17 cellular contexts compared by ENCODE assay signal in genomic region chr12:129532082-129532481, GRCh38.
DNase-seq lines count a peak whose midpoint lies in the region; ATAC-seq, FAIRE-seq and TF ChIP-seq lines count a peak whose summit lies in the region.
"Had no signal": no experiment of that assay in that cellular context is flagged by ENCODE, and none has a peak within 500 bp of the region (broad histone marks: within the 10 kb centered on the region; RNA-seq: fewer than 3 reads in every experiment).

No MANE protein-coding gene starts in this region.

- no peak for TF ChIP-seq EP300 in upper lobe of left lung (IDR thresholded peaks at IDR 0.05)

- no peaks in the 10 kb centered on the region for H3K9me3 ChIP-seq in colonic mucosa
- H3K9me3 ChIP-seq in hepatocyte (ENCODE audit: low read depth) = no peaks in the 10 kb centered on the region
- H3K9me3 ChIP-seq in small intestine (ENCODE audit: control insufficient read depth, low read depth) = no peaks in the 10 kb centered on the region
- H3K9me3 ChIP-seq in upper lobe of left lung = no peaks in the 10 kb centered on the region
- H3K9me3 ChIP-seq: Caco-2, HAP-1 had no signal

- H3K27ac ChIP-seq in colonic mucosa (no peak overlapping the region), hepatocyte (peak overlapping the region; percentile 91), small intestine (ENCODE audit: low read depth in 1 of 2, low read length in 1 of 2) (no peak overlapping the region), upper lobe of left lung (no peak overlapping the region)
- H3K27ac ChIP-seq: GM23248 had no signal

- H3K4me2 ChIP-seq in hepatocyte = no peak overlapping the region

- DNase-seq in colonic mucosa = peak; percentile 61
- DNase-seq in hepatocyte (ENCODE audit: low spot score) = no peak
- DNase-seq in small intestine = peak; percentile 20
- no peak for DNase-seq in activated naive CD4-positive, alpha-beta T cell (lab: John Stamatoyannopoulos, UW)
- DNase-seq in upper lobe of left lung = no peak
- DNase-seq in NCI-H446 (lab: John Stamatoyannopoulos, UW) = no peak
- DNase-seq: C1 segment of cervical spinal cord; Caco-2; CD4-positive, CD25-positive, alpha-beta regulatory T cell; CD8-positive, alpha-beta T cell; DMS153; DND-41; GM23248; HFFc6 had no signal

- no peaks in the 10 kb centered on the region for H3K79me2 ChIP-seq in hepatocyte

- no peak for ATAC-seq in upper lobe of left lung (ENCODE audit: low FRiP score in 2 of 2)
- ATAC-seq: CD8-positive, alpha-beta T cell had no signal

- intact Hi-C loops in colonic mucosa (cut with DNase I) = no loop called here

- H4K20me1 ChIP-seq in hepatocyte (ENCODE audit: insufficient read depth, poor library complexity, severe bottlenecking) = no peaks in the 10 kb centered on the region

- no peak for TF ChIP-seq POLR2A in upper lobe of left lung (IDR thresholded peaks at IDR 0.05)

- TF ChIP-seq CTCF in colonic mucosa (IDR thresholded peaks at IDR 0.05) (no peak), hepatocyte (IDR thresholded peaks at IDR 0.05; ENCODE audit: poor library complexity) (no peak), upper lobe of left lung (IDR thresholded peaks at IDR 0.05) (no peak)

- FAIRE-seq in small intestine (lab: Jason Lieb, UNC) = no peak
- FAIRE-seq: G401.6, GM12892 had no signal

- WGBS in hepatocyte (ENCODE audit: low lambda C conversion rate, missing lambda C conversion rate) = 76% methylated on average over 7 of the region's 7 CpGs
- 44 to 72% (median 65%) methylated on average over 7 of the region's 7 CpGs for WGBS in small intestine, 3 donors
- WGBS in upper lobe of left lung, 2 donors = 74 to 78% methylated on average over 7 of the region's 7 CpGs

- H3K4me3 ChIP-seq in colonic mucosa = no peak overlapping the region
- H3K4me3 ChIP-seq in hepatocyte = no peak overlapping the region
- no peak overlapping the region for H3K4me3 ChIP-seq in small intestine (ENCODE audit: low read depth in 1 of 2, low read length in 2 of 2)
- H3K4me3 ChIP-seq in upper lobe of left lung = no peak overlapping the region
- H3K4me3 ChIP-seq: GM23248, HAP-1 had no signal

- no peak overlapping the region for H2AFZ ChIP-seq in hepatocyte
- H2AFZ ChIP-seq: GM23248 had no signal

- H3K4me1 ChIP-seq in colonic mucosa = no peaks in the 10 kb centered on the region
- peaks cover 9% of the 10 kb centered on the region for H3K4me1 ChIP-seq in hepatocyte (ENCODE audit: insufficient read depth)
- H3K4me1 ChIP-seq in small intestine (ENCODE audit: control insufficient read depth in 2 of 2, insufficient read depth in 1 of 2, low read depth in 1 of 2, low read length in 1 of 2) = no peaks in the 10 kb centered on the region
- no peaks in the 10 kb centered on the region for H3K4me1 ChIP-seq in upper lobe of left lung
- H3K4me1 ChIP-seq: HAP-1 had no signal

- no peaks in the 10 kb centered on the region for H3K9me2 ChIP-seq in hepatocyte (replicated peaks; ENCODE audit: insufficient read depth)

- H3K9ac ChIP-seq in colonic mucosa (ENCODE audit: low read depth in 2 of 2, low read length in 2 of 2) = no peak overlapping the region
- H3K9ac ChIP-seq: GM23248 had no signal

- H3K36me3 ChIP-seq in colonic mucosa (no peaks in the 10 kb centered on the region), hepatocyte (replicated peaks; ENCODE audit: insufficient read depth, low read depth) (no peaks in the 10 kb centered on the region), small intestine (ENCODE audit: control insufficient read depth in 2 of 2, insufficient read depth in 2 of 2, low read length in 2 of 2) (no peaks in the 10 kb centered on the region), upper lobe of left lung (no peaks in the 10 kb centered on the region)
- H3K36me3 ChIP-seq: HAP-1 had no signal

- H3K27me3 ChIP-seq in colonic mucosa (no peaks in the 10 kb centered on the region), hepatocyte (no peaks in the 10 kb centered on the region), small intestine (ENCODE audit: control insufficient read depth in 2 of 2, insufficient read depth in 2 of 2, low read length in 2 of 2) (no peaks in the 10 kb centered on the region), upper lobe of left lung (no peaks in the 10 kb centered on the region)

Comparison
In these comparisons a context has a peak if more than half of its experiments do, and no peak if none do; other contexts are left out.
1. DNase-seq: peak in colonic mucosa (single experiment) and small intestine (single experiment); none in hepatocyte (single experiment), activated naive CD4-positive, alpha-beta T cell (0 of 4), upper lobe of left lung (0 of 2) and NCI-H446 (0 of 2).